Comparison of ENCODE assay signal across 7 cellular contexts in the genomic region with DNA sequence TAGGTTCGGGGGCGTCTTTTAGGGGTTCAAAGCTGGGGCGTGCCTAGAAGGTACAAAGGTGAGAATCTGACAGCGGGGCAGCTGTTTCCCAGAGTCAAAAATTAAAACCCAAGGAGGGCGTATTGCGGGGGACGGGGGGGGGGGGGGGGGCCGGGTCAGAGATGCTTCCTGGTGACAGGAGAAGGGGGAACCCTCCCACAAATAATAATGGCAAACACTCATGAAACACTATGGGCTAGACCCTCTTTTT. TPM values are rescaled to one million over a fixed set of nuclear protein-coding genes. Genes with fewer than 3 reads are reported as not detected.
DNase-seq lines count a peak whose midpoint lies in the region; ATAC-seq and TF ChIP-seq lines count a peak whose summit lies in the region.

No MANE protein-coding gene starts in this region.

- peak overlapping the region; percentile 94 for H3K4me3 ChIP-seq in iPS-18c (ENCODE audit: insufficient read depth, low read depth, low read length)

- H3K36me3 Mint-ChIP-seq in HFFc6 (ENCODE audit: low read depth): peaks cover 5% of the 10 kb centered on the region
- peaks cover 9% of the 10 kb centered on the region for H3K36me3 Mint-ChIP-seq in activated T-helper 17 cell treated with anti-CD3 and anti-CD28 coated beads, Interleukin-2, amount 50 U/mL, for 72 hours (ENCODE audit: low read depth)
- no peaks in the 10 kb centered on the region for H3K36me3 Mint-ChIP-seq in stimulated activated memory B cell treated with anti-CD40 and anti-IgM and Interleukin-4, amounts not matched to agents 10 μg/mL and 1 μg/mL and 100 μg/mL, for 72 hours

- DNase-seq in HFFc6 (no peak), pons (ENCODE audit: low spot score) (no peak)

- peaks cover 40% of the 10 kb centered on the region for H3K4me1 Mint-ChIP-seq in HFFc6 (ENCODE audit: low read depth)
- H3K4me1 Mint-ChIP-seq in activated T-helper 17 cell treated with anti-CD3 and anti-CD28 coated beads, Interleukin-2, amount 50 U/mL, for 72 hours: peaks cover 19% of the 10 kb centered on the region
- H3K4me1 Mint-ChIP-seq in stimulated activated memory B cell treated with anti-CD40 and anti-IgM and Interleukin-4, amounts not matched to agents 10 μg/mL and 1 μg/mL and 100 μg/mL, for 72 hours: peaks cover 75% of the 10 kb centered on the region

- H3K9me3 Mint-ChIP-seq in HFFc6: no peaks in the 10 kb centered on the region
- no peaks in the 10 kb centered on the region for H3K9me3 Mint-ChIP-seq in activated T-helper 17 cell treated with anti-CD3 and anti-CD28 coated beads, Interleukin-2, amount 50 U/mL, for 72 hours
- H3K9me3 Mint-ChIP-seq in stimulated activated memory B cell treated with anti-CD40 and anti-IgM and Interleukin-4, amounts not matched to agents 10 μg/mL and 1 μg/mL and 100 μg/mL, for 72 hours: no peaks in the 10 kb centered on the region

- H3K4me3 Mint-ChIP-seq in HFFc6: peak overlapping the region; percentile 96
- peak overlapping the region; percentile 90 for H3K4me3 Mint-ChIP-seq in activated T-helper 17 cell treated with anti-CD3 and anti-CD28 coated beads, Interleukin-2, amount 50 U/mL, for 72 hours
- H3K4me3 Mint-ChIP-seq in stimulated activated memory B cell treated with anti-CD40 and anti-IgM and Interleukin-4, amounts not matched to agents 10 μg/mL and 1 μg/mL and 100 μg/mL, for 72 hours: peak overlapping the region; percentile 85

- peaks cover 2% of the 10 kb centered on the region; the same call in 1 of the 2 replicates for H3K27me3 Mint-ChIP-seq in HFFc6 (ENCODE audit: insufficient read depth)
- H3K27me3 Mint-ChIP-seq in activated T-helper 17 cell treated with anti-CD3 and anti-CD28 coated beads, Interleukin-2, amount 50 U/mL, for 72 hours: no peaks in the 10 kb centered on the region
- peaks cover under 1% of the 10 kb centered on the region for H3K27me3 Mint-ChIP-seq in stimulated activated memory B cell treated with anti-CD40 and anti-IgM and Interleukin-4, amounts not matched to agents 10 μg/mL and 1 μg/mL and 100 μg/mL, for 72 hours

- H3K27ac Mint-ChIP-seq in HFFc6: peak overlapping the region; percentile 91
- peak overlapping the region; percentile 94 for H3K27ac Mint-ChIP-seq in activated T-helper 17 cell treated with anti-CD3 and anti-CD28 coated beads, Interleukin-2, amount 50 U/mL, for 72 hours
- H3K27ac Mint-ChIP-seq in stimulated activated memory B cell treated with anti-CD40 and anti-IgM and Interleukin-4, amounts not matched to agents 10 μg/mL and 1 μg/mL and 100 μg/mL, for 72 hours: peak overlapping the region; percentile 89

- no peaks in the 10 kb centered on the region for H3K9me3 ChIP-seq in iPS-18c (ENCODE audit: control insufficient read depth, insufficient read depth, low read length)

- no peak for ATAC-seq in activated T-helper 17 cell treated with anti-CD3 and anti-CD28 coated beads, Interleukin-2, amount 50 U/mL, for 72 hours (replicated peaks)
- ATAC-seq in stimulated activated memory B cell treated with anti-CD40 and anti-IgM and Interleukin-4, amounts not matched to agents 10 μg/mL and 1 μg/mL and 100 μg/mL, for 72 hours: no peak
- no peak for ATAC-seq in HG02973 (IDR thresholded peaks at IDR 0.05; ENCODE audit: unreplicated experiment)
- ATAC-seq in GM19324 (IDR thresholded peaks at IDR 0.05; ENCODE audit: low FRiP score, unreplicated experiment): no peak

- TF ChIP-seq CTCF in HFFc6 (IDR thresholded peaks at IDR 0.05): no peak

RNA-seq across cellular contexts. Expression of a gene that starts 0.7 kb away (rescaled TPM):
- 10 to 100 TPM; 35.4 to 40.4 (median 35.8) TPM for total RNA-seq in HFFc6 (2021; fragmentation: NEBNext Ultra II Directional; extraction: Animal tissue kit (Norgen Biotek cat#: 25700))
- total RNA-seq in activated T-helper 17 cell treated with anti-CD3 and anti-CD28 coated beads, Interleukin-2, amount 50 U/mL, for 72 hours: 10 to 100 TPM; 17.8 to 18.4 TPM

RNA-seq across cellular contexts. Expression of a gene that starts 42.1 kb away (rescaled TPM):
- not detected for total RNA-seq in HFFc6 (2021; fragmentation: NEBNext Ultra II Directional; extraction: Animal tissue kit (Norgen Biotek cat#: 25700))
- not detected for total RNA-seq in activated T-helper 17 cell treated with anti-CD3 and anti-CD28 coated beads, Interleukin-2, amount 50 U/mL, for 72 hours
